31 cellular contexts compared by ENCODE assay signal in genomic region chr13:30715357-30715756, GRCh38. TPM values are rescaled to one million over a fixed set of nuclear protein-coding genes. Genes with fewer than 3 reads are reported as not detected.
"Had no signal": no experiment of that assay in that cellular context is flagged by ENCODE, and none has a peak within 500 bp of the region (broad histone marks: within the 10 kb centered on the region; RNA-seq: fewer than 3 reads in every experiment).

No MANE protein-coding gene starts in this region.

- H3K27me3 Mint-ChIP-seq: activated B cell treated with CpG ODN at 0.5 μM for 24 hours; activated CD8-positive, alpha-beta T cell treated with anti-CD3 and anti-CD28 coated beads for 36 hours; naive B cell; stimulated activated memory B cell treated with anti-CD40 and anti-IgM and Interleukin-4, amounts not matched to agents 10 μg/mL and 1 μg/mL and 100 μg/mL, for 72 hours had no signal

- H3K27ac Mint-ChIP-seq: activated B cell treated with CpG ODN at 0.5 μM for 24 hours; activated CD8-positive, alpha-beta T cell treated with anti-CD3 and anti-CD28 coated beads for 36 hours; activated naive CD4-positive, alpha-beta T cell treated with anti-CD3 and anti-CD28 coated beads for 36 hours; activated naive CD8-positive, alpha-beta T cell treated with anti-CD3 and anti-CD28 coated beads, Interleukin-2, amount 10 ng/mL, durations not matched to agents 7 days and 5 days; activated T-helper 1 cell treated with anti-CD3 and anti-CD28 coated beads, Interleukin-12 subunit alpha, Interleukin-12 subunit beta, Interleukin-2, Interleukin-4 antibody, amounts not matched to agents 30 ng/mL and 10 ng/mL and 1 ng/mL, durations not matched to agents 14 hours and 24 hours and 36 hours; dendritic cell treated with granulocyte-macrophage colony-stimulating factor and Interleukin-4, amounts not matched to agents 40 ng/mL and 50 ng/mL, for 4 days; mesothelial cell of epicardium; nephron progenitor cell; progenitor cell of endocrine pancreas; stimulated activated memory B cell treated with anti-CD40 and anti-IgM and Interleukin-4, amounts not matched to agents 10 μg/mL and 1 μg/mL and 100 μg/mL, for 72 hours; T-helper 2 cell treated with Interferon-gamma antibody and Interleukin-4, amounts not matched to agents 5 μg/mL and 100 μg/mL, for 36 hours had no signal

- H3K36me3 ChIP-seq: esophagus muscularis mucosa, heart right ventricle, left lung, ovary, sigmoid colon, stomach, thyroid gland, upper lobe of right lung had no signal

- H3K27me3 ChIP-seq: esophagus muscularis mucosa, foreskin keratinocyte, heart right ventricle, left lung, ovary, sigmoid colon, stomach, thyroid gland, upper lobe of right lung had no signal

- H3K4me1 ChIP-seq: sigmoid colon, thyroid gland had no signal

- H3K9me3 Mint-ChIP-seq: activated B cell treated with CpG ODN at 0.5 μM for 24 hours; activated CD8-positive, alpha-beta T cell treated with anti-CD3 and anti-CD28 coated beads for 36 hours; activated naive CD4-positive, alpha-beta T cell treated with anti-CD3 and anti-CD28 coated beads for 36 hours; activated naive CD8-positive, alpha-beta T cell treated with anti-CD3 and anti-CD28 coated beads, Interleukin-2, amount 10 ng/mL, durations not matched to agents 7 days and 5 days; activated T-helper 1 cell treated with anti-CD3 and anti-CD28 coated beads, Interleukin-12 subunit alpha, Interleukin-12 subunit beta, Interleukin-2, Interleukin-4 antibody, amounts not matched to agents 30 ng/mL and 10 ng/mL and 1 ng/mL, durations not matched to agents 14 hours and 24 hours and 36 hours; dendritic cell treated with granulocyte-macrophage colony-stimulating factor and Interleukin-4, amounts not matched to agents 40 ng/mL and 50 ng/mL, for 4 days; mesothelial cell of epicardium; naive B cell; nephron progenitor cell; stimulated activated memory B cell treated with anti-CD40 and anti-IgM and Interleukin-4, amounts not matched to agents 10 μg/mL and 1 μg/mL and 100 μg/mL, for 72 hours; T-helper 2 cell treated with Interferon-gamma antibody and Interleukin-4, amounts not matched to agents 5 μg/mL and 100 μg/mL, for 36 hours had no signal

- DNase-seq: activated B cell treated with CpG ODN at 0.5 μM for 24 hours; activated CD4-positive, alpha-beta T cell treated with anti-CD3 and anti-CD28 coated beads, Interleukin-2, amount 50 U/mL, for 1 hour; activated CD8-positive, alpha-beta T cell treated with anti-CD3 and anti-CD28 coated beads for 36 hours; activated effector memory CD4-positive, alpha-beta T cell treated with anti-CD3 and anti-CD28 coated beads, Interleukin-2, amount 50 U/mL, for 16 hours; activated naive CD4-positive, alpha-beta T cell treated with anti-CD3 and anti-CD28 coated beads for 36 hours; activated naive CD8-positive, alpha-beta T cell treated with anti-CD3 and anti-CD28 coated beads, Interleukin-2, amount 10 ng/mL, durations not matched to agents 7 days and 5 days; activated T-cell treated with anti-CD3 and anti-CD28 coated beads for 4 hours; central memory CD4-positive, alpha-beta T cell; left lung; mammary epithelial cell; naive B cell; nephron progenitor cell; ovary; sigmoid colon; small intestine; stimulated activated CD4-positive, alpha-beta T cell treated with anti-CD3 and anti-CD28 coated beads, Interleukin-1b, Interleukin-23, amount 100 ng/mL, for 48 hours; stimulated activated CD4-positive, alpha-beta T cell treated with anti-CD3 and anti-CD28 coated beads, Interleukin-4, amount 100 ng/mL, for 4 hours; stimulated activated CD8-positive, alpha-beta memory T cell treated with anti-CD3 and anti-CD28 coated beads, Interleukin-4, amount 100 ng/mL, for 48 hours; stomach; T-helper 1 cell; thyroid gland; upper lobe of right lung had no signal

- H3K27ac ChIP-seq: esophagus muscularis mucosa, foreskin keratinocyte, ovary, sigmoid colon, thyroid gland, upper lobe of right lung had no signal

- H3K36me3 Mint-ChIP-seq: activated naive CD8-positive, alpha-beta T cell treated with anti-CD3 and anti-CD28 coated beads, Interleukin-2, amount 10 ng/mL, durations not matched to agents 7 days and 5 days; mesothelial cell of epicardium; naive B cell; stimulated activated memory B cell treated with anti-CD40 and anti-IgM and Interleukin-4, amounts not matched to agents 10 μg/mL and 1 μg/mL and 100 μg/mL, for 72 hours had no signal

- H3K9me3 ChIP-seq: esophagus muscularis mucosa, heart right ventricle, left lung, ovary, sigmoid colon, stomach, thyroid gland, upper lobe of right lung had no signal

- ATAC-seq: activated CD8-positive, alpha-beta T cell treated with anti-CD3 and anti-CD28 coated beads for 36 hours; foreskin keratinocyte; stimulated activated memory B cell treated with anti-CD40 and anti-IgM and Interleukin-4, amounts not matched to agents 10 μg/mL and 1 μg/mL and 100 μg/mL, for 72 hours had no signal

- H3K4me3 Mint-ChIP-seq: activated B cell treated with CpG ODN at 0.5 μM for 24 hours; activated CD8-positive, alpha-beta T cell treated with anti-CD3 and anti-CD28 coated beads for 36 hours; activated naive CD4-positive, alpha-beta T cell treated with anti-CD3 and anti-CD28 coated beads for 36 hours; activated naive CD8-positive, alpha-beta T cell treated with anti-CD3 and anti-CD28 coated beads, Interleukin-2, amount 10 ng/mL, durations not matched to agents 7 days and 5 days; activated T-helper 1 cell treated with anti-CD3 and anti-CD28 coated beads, Interleukin-12 subunit alpha, Interleukin-12 subunit beta, Interleukin-2, Interleukin-4 antibody, amounts not matched to agents 30 ng/mL and 10 ng/mL and 1 ng/mL, durations not matched to agents 14 hours and 24 hours and 36 hours; dendritic cell treated with granulocyte-macrophage colony-stimulating factor and Interleukin-4, amounts not matched to agents 40 ng/mL and 50 ng/mL, for 4 days; mesothelial cell of epicardium; naive B cell; nephron progenitor cell; stimulated activated memory B cell treated with anti-CD40 and anti-IgM and Interleukin-4, amounts not matched to agents 10 μg/mL and 1 μg/mL and 100 μg/mL, for 72 hours; T-helper 2 cell treated with Interferon-gamma antibody and Interleukin-4, amounts not matched to agents 5 μg/mL and 100 μg/mL, for 36 hours had no signal

- H3K4me3 ChIP-seq: esophagus muscularis mucosa, heart right ventricle, left lung, ovary, sigmoid colon, stomach, thyroid gland, upper lobe of right lung had no signal

RNA-seq across cellular contexts. Expression of gene ALOX5AP, which starts 20.0 kb away (rescaled TPM):
- total RNA-seq: progenitor cell of endocrine pancreas had no signal
